In the genomic region with DNA sequence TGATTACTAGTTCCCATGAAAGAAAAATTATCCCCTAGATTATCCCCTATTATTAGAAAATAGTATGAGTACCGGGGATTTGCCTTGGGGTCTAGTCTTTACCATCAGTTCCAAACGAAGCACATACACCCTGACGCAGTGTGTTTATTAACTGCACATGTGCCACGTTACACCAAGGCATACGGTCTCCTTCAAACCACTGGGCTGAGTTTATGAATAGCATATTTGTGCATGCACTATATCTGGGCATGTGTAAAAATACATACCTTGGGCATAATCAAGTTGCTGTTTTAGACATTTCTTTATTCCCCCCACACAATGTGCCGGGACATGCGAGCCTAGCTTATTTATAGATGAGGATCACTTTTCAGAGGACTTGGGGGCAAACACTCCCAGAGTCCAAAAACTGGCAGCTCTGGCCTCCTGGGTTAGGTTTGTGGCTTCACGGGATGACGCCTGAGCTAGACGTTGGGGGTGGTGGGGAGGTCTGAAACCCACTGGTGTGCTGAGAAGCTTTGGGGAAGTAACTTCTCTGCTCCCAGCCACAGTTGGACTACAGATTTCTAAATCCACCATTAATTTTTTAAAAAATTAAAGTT, we compare ENCODE assay signal across 18 cellular contexts. TPM values are rescaled to one million over a fixed set of nuclear protein-coding genes. Genes with fewer than 3 reads are reported as not detected.
"Had no signal": no experiment of that assay in that cellular context is flagged by ENCODE, and none has a peak within 500 bp of the region (broad histone marks: within the 10 kb centered on the region; RNA-seq: fewer than 3 reads in every experiment).

No MANE protein-coding gene starts in this region.

- ATAC-seq: sciatic nerve; stimulated activated effector memory CD8-positive, alpha-beta T cell treated with anti-CD3 and anti-CD28 coated beads, Interleukin-12 subunit alpha, Interleukin-12 subunit beta, amount 100 ng/mL, for 72 hours had no signal

- H3K4me3 Mint-ChIP-seq: activated naive CD8-positive, alpha-beta T cell treated with anti-CD3 and anti-CD28 coated beads, Interleukin-2, amount 10 ng/mL, durations not matched to agents 7 days and 5 days; activated T-helper 1 cell treated with anti-CD3 and anti-CD28 coated beads, Interleukin-12 subunit alpha, Interleukin-12 subunit beta, Interleukin-2, Interleukin-4 antibody, amounts not matched to agents 30 ng/mL and 10 ng/mL and 1 ng/mL, durations not matched to agents 14 hours and 24 hours and 36 hours; stimulated activated effector memory CD8-positive, alpha-beta T cell treated with anti-CD3 and anti-CD28 coated beads, Interleukin-12 subunit alpha, Interleukin-12 subunit beta, amount 100 ng/mL, for 72 hours had no signal

- H3K9me3 Mint-ChIP-seq: activated naive CD8-positive, alpha-beta T cell treated with anti-CD3 and anti-CD28 coated beads, Interleukin-2, amount 10 ng/mL, durations not matched to agents 7 days and 5 days; activated T-helper 1 cell treated with anti-CD3 and anti-CD28 coated beads, Interleukin-12 subunit alpha, Interleukin-12 subunit beta, Interleukin-2, Interleukin-4 antibody, amounts not matched to agents 30 ng/mL and 10 ng/mL and 1 ng/mL, durations not matched to agents 14 hours and 24 hours and 36 hours; stimulated activated effector memory CD8-positive, alpha-beta T cell treated with anti-CD3 and anti-CD28 coated beads, Interleukin-12 subunit alpha, Interleukin-12 subunit beta, amount 100 ng/mL, for 72 hours had no signal

- H3K4me1 ChIP-seq: breast epithelium had no signal

- H3K27me3 ChIP-seq: breast epithelium had no signal

- DNase-seq: activated CD4-positive, alpha-beta T cell treated with anti-CD3 and anti-CD28 coated beads, Interleukin-2, amount 50 U/mL, for 1 hour; activated naive CD4-positive, alpha-beta T cell; activated naive CD8-positive, alpha-beta T cell treated with anti-CD3 and anti-CD28 coated beads, Interleukin-2, amount 10 ng/mL, durations not matched to agents 7 days and 5 days; cerebellar nuclear complex; dermis blood vessel endothelial cell; hippocampal formation; left ventricle myocardium inferior; SW 1271 had no signal

- H3K27ac Mint-ChIP-seq: activated naive CD8-positive, alpha-beta T cell treated with anti-CD3 and anti-CD28 coated beads, Interleukin-2, amount 10 ng/mL, durations not matched to agents 7 days and 5 days; activated T-helper 1 cell treated with anti-CD3 and anti-CD28 coated beads, Interleukin-12 subunit alpha, Interleukin-12 subunit beta, Interleukin-2, Interleukin-4 antibody, amounts not matched to agents 30 ng/mL and 10 ng/mL and 1 ng/mL, durations not matched to agents 14 hours and 24 hours and 36 hours; stimulated activated effector memory CD8-positive, alpha-beta T cell treated with anti-CD3 and anti-CD28 coated beads, Interleukin-12 subunit alpha, Interleukin-12 subunit beta, amount 100 ng/mL, for 72 hours had no signal

- H3K27ac ChIP-seq: breast epithelium, left ventricle myocardium inferior had no signal

- FAIRE-seq: keratinocyte, urothelium cell line had no signal

- H3K36me3 Mint-ChIP-seq: activated naive CD8-positive, alpha-beta T cell treated with anti-CD3 and anti-CD28 coated beads, Interleukin-2, amount 10 ng/mL, durations not matched to agents 7 days and 5 days; stimulated activated effector memory CD8-positive, alpha-beta T cell treated with anti-CD3 and anti-CD28 coated beads, Interleukin-12 subunit alpha, Interleukin-12 subunit beta, amount 100 ng/mL, for 72 hours had no signal

- H3K36me3 ChIP-seq: breast epithelium, left ventricle myocardium inferior had no signal

- H3K4me3 ChIP-seq: breast epithelium, left ventricle myocardium inferior had no signal

- H3K9me3 ChIP-seq: breast epithelium, left ventricle myocardium inferior had no signal

RNA-seq across cellular contexts. Expression of gene IGDCC4, which starts 16.2 kb away (rescaled TPM):
- total RNA-seq: T-helper 2 cell treated with Interferon-gamma antibody and Interleukin-4, amounts not matched to agents 100 ng/mL and 5 ng/mL, for 36 hours had no signal

RNA-seq across cellular contexts. Expression of gene IGDCC3, which starts 28.7 kb away (rescaled TPM):
- total RNA-seq: activated CD8-positive, alpha-beta memory T cell treated with anti-CD3 and anti-CD28 coated beads for 36 hours; activated naive CD8-positive, alpha-beta T cell treated with anti-CD3 and anti-CD28 coated beads, Interleukin-2, amount 10 ng/mL, durations not matched to agents 7 days and 5 days; activated T-helper 1 cell treated with anti-CD3 and anti-CD28 coated beads, Interleukin-12 subunit alpha, Interleukin-12 subunit beta, Interleukin-2, Interleukin-4 antibody, amounts not matched to agents 30 ng/mL and 10 ng/mL and 1 ng/mL, durations not matched to agents 14 hours and 24 hours and 36 hours; dermis blood vessel endothelial cell; epithelial cell of proximal tubule; pulmonary artery endothelial cell; sciatic nerve; T-helper 2 cell treated with Interferon-gamma antibody and Interleukin-4, amounts not matched to agents 100 ng/mL and 5 ng/mL, for 36 hours had no signal
- polyA plus RNA-seq: keratinocyte had no signal
